ENCODE assay signal across 20 cellular contexts in the genomic region with DNA sequence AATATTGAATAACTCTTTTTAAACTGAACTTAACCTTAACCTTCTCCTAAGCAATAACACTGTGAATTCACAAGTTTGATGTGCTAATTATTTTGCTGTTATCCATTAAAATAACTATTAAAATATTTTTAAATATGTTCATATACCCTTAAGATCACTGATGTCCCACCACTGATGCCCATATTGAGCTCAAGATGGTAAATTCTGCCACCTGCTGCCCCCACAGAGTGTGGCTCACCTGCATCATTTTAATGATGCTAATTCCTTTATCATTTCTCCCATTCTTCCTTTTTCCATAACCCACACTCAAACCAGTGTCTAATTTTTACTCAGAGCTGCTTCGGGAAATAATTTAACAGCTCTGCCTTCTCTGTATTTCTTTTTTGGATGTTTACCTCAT.
"Had no signal": no experiment of that assay in that cellular context is flagged by ENCODE, and none has a peak within 500 bp of the region (broad histone marks: within the 10 kb centered on the region; RNA-seq: fewer than 3 reads in every experiment).

No MANE protein-coding gene starts in this region.

- H3K27ac Mint-ChIP-seq: activated CD4-positive, alpha-beta memory T cell treated with anti-CD3 and anti-CD28 coated beads for 36 hours; activated CD4-positive, alpha-beta T cell treated with anti-CD3 and anti-CD28 coated beads for 36 hours; activated T-cell treated with anti-CD3 and anti-CD28 coated beads, Interleukin-2, amount 50 U/mL, for 24 hours; endodermal cell; stimulated activated naive B cell treated with anti-CD40 and anti-IgM and Interleukin-4, amounts not matched to agents 10 μg/mL and 1 μg/mL and 100 μg/mL, for 72 hours had no signal

- H3K27me3 Mint-ChIP-seq: activated CD4-positive, alpha-beta memory T cell treated with anti-CD3 and anti-CD28 coated beads for 36 hours; activated CD4-positive, alpha-beta T cell treated with anti-CD3 and anti-CD28 coated beads for 36 hours; activated T-cell treated with anti-CD3 and anti-CD28 coated beads, Interleukin-2, amount 50 U/mL, for 24 hours; stimulated activated naive B cell treated with anti-CD40 and anti-IgM and Interleukin-4, amounts not matched to agents 10 μg/mL and 1 μg/mL and 100 μg/mL, for 72 hours had no signal

- H3K4me1 ChIP-seq: prostate gland, tibial nerve, vagina had no signal

- FAIRE-seq: islet of Langerhans had no signal

- H3K36me3 ChIP-seq: adrenal gland, cardiac muscle cell, prostate gland, tibial nerve, vagina, WERI-Rb-1 had no signal

- H3K4me3 ChIP-seq: adrenal gland, cardiac muscle cell, dorsolateral prefrontal cortex, prostate gland, skin epidermis, tibial nerve, vagina had no signal

- ATAC-seq: activated CD4-positive, alpha-beta T cell treated with anti-CD3 and anti-CD28 coated beads for 36 hours; esophagus mucosa; right cardiac atrium; stimulated activated naive B cell treated with anti-CD40 and anti-IgM and Interleukin-4, amounts not matched to agents 10 μg/mL and 1 μg/mL and 100 μg/mL, for 72 hours had no signal

- H3K27ac ChIP-seq: adrenal gland, cardiac muscle cell, dorsolateral prefrontal cortex, prostate gland, skin epidermis, tibial nerve, vagina, WERI-Rb-1 had no signal

- H3K4me3 Mint-ChIP-seq: activated CD4-positive, alpha-beta memory T cell treated with anti-CD3 and anti-CD28 coated beads for 36 hours; activated CD4-positive, alpha-beta T cell treated with anti-CD3 and anti-CD28 coated beads for 36 hours; activated T-cell treated with anti-CD3 and anti-CD28 coated beads, Interleukin-2, amount 50 U/mL, for 24 hours; endodermal cell; neural crest cell; stimulated activated naive B cell treated with anti-CD40 and anti-IgM and Interleukin-4, amounts not matched to agents 10 μg/mL and 1 μg/mL and 100 μg/mL, for 72 hours had no signal

- H3K9me3 ChIP-seq: adrenal gland, prostate gland, tibial nerve, vagina had no signal

- H3K4me1 Mint-ChIP-seq: activated CD4-positive, alpha-beta T cell treated with anti-CD3 and anti-CD28 coated beads for 36 hours had no signal

- H3K36me3 Mint-ChIP-seq: activated CD4-positive, alpha-beta memory T cell treated with anti-CD3 and anti-CD28 coated beads for 36 hours; stimulated activated naive B cell treated with anti-CD40 and anti-IgM and Interleukin-4, amounts not matched to agents 10 μg/mL and 1 μg/mL and 100 μg/mL, for 72 hours had no signal

- H3K9me3 Mint-ChIP-seq: activated CD4-positive, alpha-beta memory T cell treated with anti-CD3 and anti-CD28 coated beads for 36 hours; activated T-cell treated with anti-CD3 and anti-CD28 coated beads, Interleukin-2, amount 50 U/mL, for 24 hours; endodermal cell; neural crest cell had no signal

- DNase-seq: activated CD4-positive, alpha-beta memory T cell treated with anti-CD3 and anti-CD28 coated beads for 36 hours; activated CD4-positive, alpha-beta T cell treated with anti-CD3 and anti-CD28 coated beads for 36 hours; activated naive CD4-positive, alpha-beta T cell treated with anti-CD3 and anti-CD28 coated beads, Interleukin-2, amount 50 U/mL, for 16 hours; activated T-cell treated with anti-CD3 and anti-CD28 coated beads, Interleukin-2, amount 50 U/mL, for 24 hours; adrenal gland; dorsolateral prefrontal cortex; endodermal cell; right cardiac atrium; stimulated activated CD4-positive, alpha-beta T cell treated with anti-CD3 and anti-CD28 coated beads, Interleukin-15, amount 100 ng/mL, for 24 hours; stimulated activated CD4-positive, alpha-beta T cell treated with anti-CD3 and anti-CD28 coated beads, Interleukin-4, amount 100 ng/mL, for 1 hour; stimulated activated naive B cell treated with anti-CD40 and anti-IgM and Interleukin-4, amounts not matched to agents 10 μg/mL and 1 μg/mL and 100 μg/mL, for 72 hours; WERI-Rb-1 had no signal

- H3K27me3 ChIP-seq: adrenal gland, cardiac muscle cell, dorsolateral prefrontal cortex, tibial nerve, vagina had no signal
